ENCODE assay signal across 9 cellular contexts in the genomic region with DNA sequence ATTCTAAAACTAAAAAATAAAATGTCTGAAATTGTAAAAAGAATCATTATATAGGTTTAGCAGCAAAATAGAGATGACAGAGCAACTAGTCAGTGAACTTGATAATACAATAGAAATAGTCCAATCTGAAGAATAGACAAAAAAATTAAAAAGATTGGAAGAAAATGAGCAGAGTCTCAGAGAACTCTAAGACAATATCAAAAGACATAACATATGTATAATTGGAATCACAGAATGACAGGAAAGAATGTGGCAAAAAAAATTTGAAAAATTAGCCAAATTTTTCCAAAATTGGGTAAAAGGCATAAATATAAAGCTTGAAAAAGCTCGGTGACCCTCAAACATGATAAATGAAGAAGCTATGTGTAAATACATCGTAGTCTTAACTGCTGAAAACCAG.
"Had no signal": no experiment of that assay in that cellular context is flagged by ENCODE, and none has a peak within 500 bp of the region (broad histone marks: within the 10 kb centered on the region; RNA-seq: fewer than 3 reads in every experiment).

No MANE protein-coding gene starts in this region.

- ATAC-seq: HepG2, K562 had no signal

- FAIRE-seq: HepG2, HTR-8/SVneo, K562 had no signal

- H3K4me3 ChIP-seq: K562 had no signal

- H3K9ac ChIP-seq: KMS-11 had no signal

- H3K27ac ChIP-seq: HL-60, KMS-11 had no signal

- DNase-seq: IMR-90, Karpas-422, KBM-7, KG1 had no signal
